12 cellular contexts compared by ENCODE assay signal in the genomic region with DNA sequence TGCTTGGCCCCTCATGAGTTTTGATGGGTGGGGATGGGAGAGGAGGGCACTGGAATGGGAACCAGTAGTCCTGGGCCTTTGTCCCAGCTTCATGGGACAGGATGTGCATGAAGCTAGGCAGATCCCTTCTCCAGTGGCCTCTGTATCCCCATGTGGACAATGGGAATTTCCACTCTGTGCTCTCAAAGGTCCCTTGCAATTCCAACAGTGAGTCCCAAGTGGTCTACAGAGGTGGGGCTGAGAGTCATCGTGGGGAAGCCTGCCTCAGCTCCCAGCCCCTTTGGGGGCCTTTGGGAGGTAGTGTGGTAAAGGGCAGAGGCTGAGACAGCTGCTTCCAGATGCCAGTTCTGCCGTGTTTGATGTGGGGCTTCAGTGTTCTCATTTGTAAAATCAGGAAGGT. TPM values are rescaled to one million over a fixed set of nuclear protein-coding genes. Genes with fewer than 3 reads are reported as not detected.
DNase-seq lines count a peak whose midpoint lies in the region; ATAC-seq and TF ChIP-seq lines count a peak whose summit lies in the region.
"Had no signal": no experiment of that assay in that cellular context is flagged by ENCODE, and none has a peak within 500 bp of the region (broad histone marks: within the 10 kb centered on the region; RNA-seq: fewer than 3 reads in every experiment).

No MANE protein-coding gene starts in this region.

- TF ChIP-seq POLR2A in testis (IDR thresholded peaks at IDR 0.05), result no peak

- peaks cover 5% of the 10 kb centered on the region for H3K36me3 Mint-ChIP-seq in activated naive CD4-positive, alpha-beta T cell treated with anti-CD3 and anti-CD28 coated beads for 36 hours (ENCODE audit: low read depth)
- no peaks in the 10 kb centered on the region for H3K36me3 Mint-ChIP-seq in activated naive CD4-positive, alpha-beta T cell treated with anti-CD3 and anti-CD28 coated beads, Interleukin-2, amount 50 U/mL, for 72 hours
- no peaks in the 10 kb centered on the region for H3K36me3 Mint-ChIP-seq in activated naive CD8-positive, alpha-beta T cell treated with anti-CD3 and anti-CD28 coated beads for 36 hours

- H3K27me3 ChIP-seq in layer of hippocampus (ENCODE audit: control insufficient read depth, insufficient read depth, low read length), result no peaks in the 10 kb centered on the region
- H3K27me3 ChIP-seq in testis, result no peaks in the 10 kb centered on the region

- ATAC-seq in activated naive CD4-positive, alpha-beta T cell treated with anti-CD3 and anti-CD28 coated beads, Interleukin-2, amount 50 U/mL, for 72 hours, result no peak
- no peak for ATAC-seq in HG03457 (IDR thresholded peaks at IDR 0.05; ENCODE audit: unreplicated experiment)
- ATAC-seq: sciatic nerve had no signal

- peaks cover 51% of the 10 kb centered on the region for H3K4me1 ChIP-seq in testis

- peak overlapping the region; percentile 46 for H3K27ac Mint-ChIP-seq in activated naive CD4-positive, alpha-beta T cell treated with anti-CD3 and anti-CD28 coated beads for 36 hours
- H3K27ac Mint-ChIP-seq in activated naive CD4-positive, alpha-beta T cell treated with anti-CD3 and anti-CD28 coated beads, Interleukin-2, amount 50 U/mL, for 72 hours, result peak overlapping the region in 1 of 2 donors; percentile 52
- peak overlapping the region; percentile 19 for H3K27ac Mint-ChIP-seq in activated naive CD8-positive, alpha-beta T cell treated with anti-CD3 and anti-CD28 coated beads for 36 hours

- CTCF ChIA-PET in activated naive CD4-positive, alpha-beta T cell treated with anti-CD3 and anti-CD28 coated beads for 36 hours (lab: Charles Lee), result interaction anchor here (1.1 kb wide), 1 partner anchor 10 kb away, joined by 4 read pairs; no protein-coding TSS in a partner anchor

- H3K4me1 Mint-ChIP-seq in activated naive CD4-positive, alpha-beta T cell treated with anti-CD3 and anti-CD28 coated beads for 36 hours (ENCODE audit: low read depth), result peaks cover 14% of the 10 kb centered on the region
- peaks cover 9% of the 10 kb centered on the region for H3K4me1 Mint-ChIP-seq in activated naive CD8-positive, alpha-beta T cell treated with anti-CD3 and anti-CD28 coated beads for 36 hours

- intact Hi-C loops in activated naive CD4-positive, alpha-beta T cell treated with anti-CD3 and anti-CD28 coated beads for 36 hours (cut with micrococcal nuclease), result no loop called here
- intact Hi-C loops in testis (cut with DNase I; ENCODE audit: low total_unique reads), result no loop called here

- H3K9me3 Mint-ChIP-seq in activated naive CD4-positive, alpha-beta T cell treated with anti-CD3 and anti-CD28 coated beads for 36 hours, result no peaks in the 10 kb centered on the region
- H3K9me3 Mint-ChIP-seq in activated naive CD4-positive, alpha-beta T cell treated with anti-CD3 and anti-CD28 coated beads, Interleukin-2, amount 50 U/mL, for 72 hours, result no peaks in the 10 kb centered on the region
- no peaks in the 10 kb centered on the region for H3K9me3 Mint-ChIP-seq in activated naive CD8-positive, alpha-beta T cell treated with anti-CD3 and anti-CD28 coated beads for 36 hours

- no peaks in the 10 kb centered on the region for H3K36me3 ChIP-seq in testis (ENCODE audit: low read depth, missing control alignments)

- H3K4me3 Mint-ChIP-seq in activated naive CD4-positive, alpha-beta T cell treated with anti-CD3 and anti-CD28 coated beads for 36 hours, result no peak overlapping the region
- H3K4me3 Mint-ChIP-seq in activated naive CD8-positive, alpha-beta T cell treated with anti-CD3 and anti-CD28 coated beads for 36 hours, result no peak overlapping the region

- H3K27me3 Mint-ChIP-seq in activated naive CD4-positive, alpha-beta T cell treated with anti-CD3 and anti-CD28 coated beads for 36 hours (ENCODE audit: low read depth), result no peaks in the 10 kb centered on the region
- no peaks in the 10 kb centered on the region for H3K27me3 Mint-ChIP-seq in activated naive CD8-positive, alpha-beta T cell treated with anti-CD3 and anti-CD28 coated beads for 36 hours

- H3K9me3 ChIP-seq in testis, result no peaks in the 10 kb centered on the region
- H3K9me3 ChIP-seq: SK-N-SH had no signal

- no peak for DNase-seq in activated naive CD4-positive, alpha-beta T cell treated with anti-CD3 and anti-CD28 coated beads for 36 hours
- DNase-seq in activated naive CD4-positive, alpha-beta T cell treated with anti-CD3 and anti-CD28 coated beads, Interleukin-2, amount 50 U/mL, for 72 hours (ENCODE audit: low spot score in 2 of 2), result no peak
- DNase-seq in activated naive CD8-positive, alpha-beta T cell treated with anti-CD3 and anti-CD28 coated beads for 36 hours, result no peak
- DNase-seq in testis, result no peak
- no peak for DNase-seq in activated effector memory CD4-positive, alpha-beta T cell treated with anti-CD3 and anti-CD28 coated beads, Interleukin-2, amount 50 U/mL, for 16 hours
- DNase-seq in stimulated activated CD4-positive, alpha-beta T cell treated with anti-CD3 and anti-CD28 coated beads, Interleukin-12 subunit alpha, Interleukin-12 subunit beta, amount 100 ng/mL, for 4 hours, result no peak
- DNase-seq: activated T-cell treated with anti-CD3 and anti-CD28 coated beads, Interleukin-2, amount 50 U/mL, for 48 hours; DMS79; SK-N-SH had no signal

- peak overlapping the region; percentile 57 for H3K27ac ChIP-seq in layer of hippocampus (ENCODE audit: low read depth, low read length)
- H3K27ac ChIP-seq in testis, result peak overlapping the region; percentile 62 to 94

- TF ChIP-seq CTCF in testis (IDR thresholded peaks at IDR 0.05), result no peak

- 48 to 59% methylated on average over 2 of the region's 2 CpGs for WGBS in testis, 2 donors

- no peak overlapping the region for H3K4me3 ChIP-seq in testis

RNA-seq across cellular contexts. Expression of a gene that starts 1.9 kb away (rescaled TPM):
- under 1 TPM; 0.44 to 0.50 TPM for total RNA-seq in activated naive CD4-positive, alpha-beta T cell treated with anti-CD3 and anti-CD28 coated beads for 36 hours
- total RNA-seq in activated naive CD4-positive, alpha-beta T cell treated with anti-CD3 and anti-CD28 coated beads, Interleukin-2, amount 50 U/mL, for 72 hours, result under 1 TPM; 0.54 to 0.64 TPM
- under 1 TPM; 0.49 to 0.52 TPM for total RNA-seq in activated naive CD8-positive, alpha-beta T cell treated with anti-CD3 and anti-CD28 coated beads for 36 hours
- total RNA-seq in testis, result 10 to 100 TPM; 10.9 to 18.5 TPM
- polyA plus RNA-seq in testis (ENCODE audit: insufficient read depth, low read depth, low replicate concordance), result 15.1 TPM
- polyA plus RNA-seq: SK-N-SH had no signal

RNA-seq across cellular contexts. Expression of a gene that starts 28.5 kb away (rescaled TPM):
- total RNA-seq in activated naive CD4-positive, alpha-beta T cell treated with anti-CD3 and anti-CD28 coated beads for 36 hours, result 1 to 10 TPM; 2.5 to 2.7 TPM
- total RNA-seq in activated naive CD4-positive, alpha-beta T cell treated with anti-CD3 and anti-CD28 coated beads, Interleukin-2, amount 50 U/mL, for 72 hours, result 1 to 10 TPM; 5.1 to 5.6 TPM
- 10 to 100 TPM; 10.1 to 11.3 TPM for total RNA-seq in activated naive CD8-positive, alpha-beta T cell treated with anti-CD3 and anti-CD28 coated beads for 36 hours
- 10 to 100 TPM; 26.4 to 29.4 TPM for total RNA-seq in testis
- 36.9 TPM for polyA plus RNA-seq in testis (ENCODE audit: insufficient read depth, low read depth, low replicate concordance)

RNA-seq across cellular contexts. Expression of a gene that starts 28.6 kb away (rescaled TPM):
- 100 to 1,000 TPM; 101 to 112 TPM for total RNA-seq in activated naive CD4-positive, alpha-beta T cell treated with anti-CD3 and anti-CD28 coated beads for 36 hours
- 100 to 1,000 TPM; 110 to 123 TPM for total RNA-seq in activated naive CD4-positive, alpha-beta T cell treated with anti-CD3 and anti-CD28 coated beads, Interleukin-2, amount 50 U/mL, for 72 hours
- 100 to 1,000 TPM; 128 to 130 TPM for total RNA-seq in activated naive CD8-positive, alpha-beta T cell treated with anti-CD3 and anti-CD28 coated beads for 36 hours
- total RNA-seq in testis, result 100 to 1,000 TPM; 165 to 184 TPM
- polyA plus RNA-seq in testis (ENCODE audit: insufficient read depth, low read depth, low replicate concordance), result 241 TPM

RNA-seq across cellular contexts. Expression of a gene that starts 37.0 kb away (rescaled TPM):
- total RNA-seq in activated naive CD4-positive, alpha-beta T cell treated with anti-CD3 and anti-CD28 coated beads for 36 hours, result 10 to 100 TPM; 13.1 to 13.2 TPM
- 10 to 100 TPM; 16.3 to 20.9 TPM for total RNA-seq in activated naive CD4-positive, alpha-beta T cell treated with anti-CD3 and anti-CD28 coated beads, Interleukin-2, amount 50 U/mL, for 72 hours
- total RNA-seq in activated naive CD8-positive, alpha-beta T cell treated with anti-CD3 and anti-CD28 coated beads for 36 hours, result 10 to 100 TPM; 19.9 to 20.3 TPM
- 10 to 100 TPM; 54.3 to 61.3 TPM for total RNA-seq in testis
- 30.9 TPM for polyA plus RNA-seq in testis (ENCODE audit: insufficient read depth, low read depth, low replicate concordance)

RNA-seq across cellular contexts. Expression of a gene that starts 37.2 kb away (rescaled TPM):
- 10 to 100 TPM; 29.6 to 33.6 TPM for total RNA-seq in activated naive CD4-positive, alpha-beta T cell treated with anti-CD3 and anti-CD28 coated beads for 36 hours
- 10 to 100 TPM; 19.9 to 49.0 TPM for total RNA-seq in activated naive CD4-positive, alpha-beta T cell treated with anti-CD3 and anti-CD28 coated beads, Interleukin-2, amount 50 U/mL, for 72 hours
- 1 to 10 TPM; 7.4 to 9.4 TPM for total RNA-seq in activated naive CD8-positive, alpha-beta T cell treated with anti-CD3 and anti-CD28 coated beads for 36 hours
- 10 to 100 TPM; 14.0 to 18.0 TPM for total RNA-seq in testis
- polyA plus RNA-seq in testis (ENCODE audit: insufficient read depth, low read depth, low replicate concordance), result 11.6 TPM

Comparison
In these comparisons a context has a peak if more than half of its experiments do, and no peak if none do; other contexts are left out.
1. RNA of a gene that starts 1.9 kb away (total RNA-seq): 10.9 to 18.5 TPM in testis; 0.54 to 0.64 TPM in activated naive CD4-positive, alpha-beta T cell treated with anti-CD3 and anti-CD28 coated beads, Interleukin-2, amount 50 U/mL, for 72 hours, 0.49 to 0.52 TPM in activated naive CD8-positive, alpha-beta T cell treated with anti-CD3 and anti-CD28 coated beads for 36 hours and 0.44 to 0.50 TPM in activated naive CD4-positive, alpha-beta T cell treated with anti-CD3 and anti-CD28 coated beads for 36 hours; every median in the first group is over 4 times any median in the second.